ENCODE assay signal across 9 cellular contexts in the genomic region with DNA sequence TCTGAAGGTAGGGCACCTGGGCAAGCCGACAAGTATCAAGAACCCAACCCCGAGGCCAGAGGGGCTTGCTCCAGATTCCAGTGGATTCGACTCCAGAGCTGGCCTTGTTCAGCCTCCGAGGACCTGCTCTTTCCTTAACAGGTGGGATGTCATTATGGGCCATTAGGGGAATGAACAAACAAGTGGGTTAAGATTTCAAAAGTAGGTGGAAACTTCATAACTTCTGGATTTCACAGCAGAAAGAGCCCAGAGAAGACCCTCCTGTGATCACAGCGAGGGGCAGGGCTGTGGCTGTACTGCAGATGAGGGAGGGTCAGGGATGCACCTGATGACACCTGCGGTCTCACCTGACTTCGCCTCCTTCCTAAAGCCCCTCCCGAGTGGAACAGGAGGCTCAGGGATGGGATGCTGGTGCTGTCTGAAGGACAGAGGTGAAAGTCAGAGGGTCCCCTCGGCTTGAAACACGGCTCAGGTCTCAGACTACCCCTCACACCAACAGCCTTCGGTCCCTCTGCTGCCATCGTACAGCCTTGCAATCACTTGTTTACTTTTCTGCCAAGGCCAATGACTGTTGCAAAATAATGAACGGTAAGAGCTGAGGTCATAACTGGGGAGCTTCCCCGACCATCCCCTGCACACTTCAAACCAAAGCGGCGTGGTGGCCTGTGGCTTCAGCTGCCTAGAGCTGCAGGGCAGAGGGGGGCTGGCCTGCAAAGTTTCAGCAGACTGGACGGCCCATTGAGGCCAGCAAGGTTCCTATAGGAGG. TPM values are rescaled to one million over a fixed set of nuclear protein-coding genes. Genes with fewer than 3 reads are reported as not detected.
A peak's percentile ranks its signal among the peaks of the same experiment; 100 is the strongest.
DNase-seq lines count a peak whose midpoint lies in the region; ATAC-seq and TF ChIP-seq lines count a peak whose summit lies in the region.
"Had no signal": no experiment of that assay in that cellular context is flagged by ENCODE, and none has a peak within 500 bp of the region (broad histone marks: within the 10 kb centered on the region; RNA-seq: fewer than 3 reads in every experiment).

No MANE protein-coding gene starts in this region.

- H3K9me2 ChIP-seq in HCT116 (ENCODE audit: insufficient read depth), result no peaks in the 10 kb centered on the region

- H3K36me3 ChIP-seq in HCT116 (ENCODE audit: control insufficient read depth in 1 of 2, insufficient read depth in 2 of 2, low read length in 2 of 2), result peaks cover 2 to 14% of the 10 kb centered on the region in 2 experiments; a peak in 2 of 4 replicates
- H3K36me3 ChIP-seq: uterus had no signal

- no peak overlapping the region for H3K9ac ChIP-seq in HCT116 (ENCODE audit: low read length)

- RAD21 ChIA-PET in HCT116 (lab: Charles Lee; ENCODE audit: low non-redundant PET in 1 of 2, low total read pairs in 2 of 2, uncharacterized antibody in 2 of 2, unreplicated experiment in 2 of 2), result no interaction called here

- TF ChIP-seq RAD21 in HCT116 (IDR thresholded peaks at IDR 0.05; ENCODE audit: low read depth), result no peak

- H3K4me2 ChIP-seq in HCT116 (ENCODE audit: low read length), result no peak overlapping the region

- in situ Hi-C loops in ACHN (cut with HindIII; ENCODE audit: low pct_ligation_motif_present, low pct_unique_long_range_greater_than_20kb, low sequenced_read_pairs), result no loop called here

- CTCF ChIA-PET in HCT116 (lab: Charles Lee), result interaction anchor here (0.5 kb wide), 1 partner anchor 76 kb away, joined by 3 read pairs; no protein-coding TSS in a partner anchor

- H3K4me1 ChIP-seq in HCT116 (ENCODE audit: control insufficient read depth in 1 of 2, insufficient read depth in 2 of 2, low read length in 2 of 2), result peaks cover 4 to 9% of the 10 kb centered on the region in 2 experiments; a peak in 3 of 4 replicates
- H3K4me1 ChIP-seq: SJSA1, uterus had no signal

- peaks cover 9% of the 10 kb centered on the region; the same call in 1 of the 2 replicates for H4K20me1 ChIP-seq in HCT116 (ENCODE audit: insufficient read depth)

- H3K27me3 ChIP-seq in HCT116 (ENCODE audit: insufficient read depth, low read length), result no peaks in the 10 kb centered on the region
- H3K27me3 ChIP-seq: SJSA1, uterus had no signal

- ATAC-seq in HCT116, result 0 out of 2 replicates have a peak, but pooled peaks have one; percentile 5
- ATAC-seq in sciatic nerve, result peak; percentile 1
- no peak for ATAC-seq in GM18867 (IDR thresholded peaks at IDR 0.05; ENCODE audit: unreplicated experiment)

- H3K9me3 ChIP-seq in HCT116 (ENCODE audit: control insufficient read depth in 1 of 2, insufficient read depth in 1 of 2, low read depth in 1 of 2, low read length in 2 of 2), result no peaks in the 10 kb centered on the region
- H3K9me3 ChIP-seq: SJSA1, uterus had no signal

- peaks cover 100% of the 10 kb centered on the region for H3K79me2 ChIP-seq in HCT116 (ENCODE audit: insufficient read depth, low read length)

- H3K27ac ChIP-seq in HCT116 (ENCODE audit: low read depth, low read length), result no peak overlapping the region
- H3K27ac ChIP-seq in caudate nucleus (ENCODE audit: low read depth, low read length), result peak overlapping the region; percentile 84
- H3K27ac ChIP-seq: SJSA1, uterus had no signal

- no peak for TF ChIP-seq CTCF in HCT116 (IDR thresholded peaks at IDR 0.05 in 2 of 3, conservative IDR thresholded peaks at IDR 0.05 in 1 of 3; ENCODE audit: borderline replicate concordance in 1 of 3, insufficient read depth in 1 of 3, low read depth in 2 of 3, low read length in 2 of 3)

- no TSS peak for BruUV-seq in HCT116 (replicated peaks; lab: Mats Ljungman, UMichigan)

- intact Hi-C loops in HCT116 (cut with micrococcal nuclease), result no loop called here
- intact Hi-C loops in sciatic nerve (cut with DNase I), result no loop called here

- POLR2A ChIA-PET in HCT116 (lab: Charles Lee), result interaction anchor here (0.7 kb wide), 1 partner anchor 92 kb away, joined by 3 read pairs; no protein-coding TSS in a partner anchor

- no peak for TF ChIP-seq POLR2A in HCT116 (IDR thresholded peaks at IDR 0.05; ENCODE audit: borderline replicate concordance, extremely low read depth, insufficient read depth, insufficient read length)

- DNase-seq in HCT116 (ENCODE audit: low read depth, low spot score) (no peak), NCI-H2196 treated with DMSO at 0.1 percent for 48 hours (lab: John Stamatoyannopoulos, UW; ENCODE audit: unreplicated experiment) (peak; percentile 17), caudate nucleus (lab: John Stamatoyannopoulos, UW) (no peak), sciatic nerve (ENCODE audit: low spot score) (no peak), NCI-H446 (lab: John Stamatoyannopoulos, UW) (no peak), ACHN (no peak)
- DNase-seq: uterus had no signal

- H2AFZ ChIP-seq in HCT116 (ENCODE audit: low read depth, low read length, poor library complexity, severe bottlenecking), result no peak overlapping the region

- H3K4me3 ChIP-seq in HCT116 (replicated peaks in 1 of 2; ENCODE audit: low read depth in 1 of 2, low read length in 2 of 2), result no peak overlapping the region
- H3K4me3 ChIP-seq: SJSA1, uterus had no signal

TF ChIP-seq in HCT116, 20 proteins besides CTCF, POLR2A, EP300 and RAD21:
- no peak for TF ChIP-seq EZH2 (IDR thresholded peaks at IDR 0.05)
- TF ChIP-seq, protein P1, sequence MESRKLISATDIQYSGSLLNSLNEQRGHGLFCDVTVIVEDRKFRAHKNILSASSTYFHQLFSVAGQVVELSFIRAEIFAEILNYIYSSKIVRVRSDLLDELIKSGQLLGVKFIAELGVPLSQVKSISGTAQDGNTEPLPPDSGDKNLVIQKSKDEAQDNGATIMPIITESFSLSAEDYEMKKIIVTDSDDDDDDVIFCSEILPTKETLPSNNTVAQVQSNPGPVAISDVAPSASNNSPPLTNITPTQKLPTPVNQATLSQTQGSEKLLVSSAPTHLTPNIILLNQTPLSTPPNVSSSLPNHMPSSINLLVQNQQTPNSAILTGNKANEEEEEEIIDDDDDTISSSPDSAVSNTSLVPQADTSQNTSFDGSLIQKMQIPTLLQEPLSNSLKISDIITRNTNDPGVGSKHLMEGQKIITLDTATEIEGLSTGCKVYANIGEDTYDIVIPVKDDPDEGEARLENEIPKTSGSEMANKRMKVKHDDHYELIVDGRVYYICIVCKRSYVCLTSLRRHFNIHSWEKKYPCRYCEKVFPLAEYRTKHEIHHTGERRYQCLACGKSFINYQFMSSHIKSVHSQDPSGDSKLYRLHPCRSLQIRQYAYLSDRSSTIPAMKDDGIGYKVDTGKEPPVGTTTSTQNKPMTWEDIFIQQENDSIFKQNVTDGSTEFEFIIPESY (IDR thresholded peaks at IDR 0.05; ENCODE audit: extremely low read depth, insufficient replicate concordance, low read length), result no peak
- no peak for TF ChIP-seq ZFX (IDR thresholded peaks at IDR 0.05)
- no peak for TF ChIP-seq JUND (IDR thresholded peaks at IDR 0.05)
- no peak for TF ChIP-seq ELF1 (IDR thresholded peaks at IDR 0.05; ENCODE audit: borderline replicate concordance, low read depth)
- TF ChIP-seq TCF7L2 (IDR thresholded peaks at IDR 0.05; ENCODE audit: borderline replicate concordance, extremely low read depth, insufficient read depth, insufficient read length), result no peak
- TF ChIP-seq EGR1 (IDR thresholded peaks at IDR 0.05; ENCODE audit: low read depth), result no peak
- TF ChIP-seq CBX3 (IDR thresholded peaks at IDR 0.05; ENCODE audit: low read depth), result no peak
- no peak for TF ChIP-seq FOSL1 (IDR thresholded peaks at IDR 0.05; ENCODE audit: low read depth)
- TF ChIP-seq EZH2phosphoT487 (IDR thresholded peaks at IDR 0.05; ENCODE audit: borderline replicate concordance), result no peak

RNA-seq across cellular contexts. Expression of gene PAM16, which starts 5.5 kb away (rescaled TPM):
- total RNA-seq in HCT116 (2021; ENCODE audit: unreplicated experiment) (102 TPM), sciatic nerve (37.8 TPM)
- polyA plus RNA-seq in HCT116 (2012), result 98.6 and 111 TPM in 2 replicates

RNA-seq across cellular contexts. Expression of gene VASN, which starts 26.0 kb away (rescaled TPM):
- total RNA-seq in HCT116 (2021; ENCODE audit: unreplicated experiment) (6.3 TPM), sciatic nerve (38.4 TPM)
- polyA plus RNA-seq in HCT116 (2012), result 6.7 and 7.4 TPM in 2 replicates

RNA-seq across cellular contexts. Expression of gene GLIS2, which starts 29.8 kb away (rescaled TPM):
- total RNA-seq in HCT116 (2021; ENCODE audit: unreplicated experiment) (18.2 TPM), sciatic nerve (39.4 TPM)
- polyA plus RNA-seq in HCT116 (2012), result 15.5 and 15.6 TPM in 2 replicates
